ENCODE assay signal across 22 cellular contexts in genomic region chr5:55035480-55035879, GRCh38. TPM values are rescaled to one million over a fixed set of nuclear protein-coding genes. Genes with fewer than 3 reads are reported as not detected.
DNase-seq lines count a peak whose midpoint lies in the region; ATAC-seq, FAIRE-seq and TF ChIP-seq lines count a peak whose summit lies in the region.
"Had no signal": no experiment of that assay in that cellular context is flagged by ENCODE, and none has a peak within 500 bp of the region (broad histone marks: within the 10 kb centered on the region; RNA-seq: fewer than 3 reads in every experiment).

No MANE protein-coding gene starts in this region.

- no peaks in the 10 kb centered on the region for H3K36me3 ChIP-seq in BLaER1

- peak overlapping the region; percentile 25; the same call in 1 of the 2 replicates for H3K27ac ChIP-seq in BLaER1
- H3K27ac ChIP-seq: 22Rv1 had no signal

- no peak overlapping the region for H3K9ac ChIP-seq in BLaER1

- H3K4me1 Mint-ChIP-seq in activated T-helper 1 cell treated with anti-CD3 and anti-CD28 coated beads, Interleukin-12 subunit alpha, Interleukin-12 subunit beta, Interleukin-2, Interleukin-4 antibody, amounts not matched to agents 30 ng/mL and 10 ng/mL and 1 ng/mL, durations not matched to agents 14 hours and 24 hours and 36 hours (ENCODE audit: low read depth) = peaks cover 78% of the 10 kb centered on the region
- H3K4me1 Mint-ChIP-seq in natural killer cell = peaks cover 32 to 43% of the 10 kb centered on the region in 2 donors
- peaks cover 8% of the 10 kb centered on the region for H3K4me1 Mint-ChIP-seq in progenitor cell of endocrine pancreas (ENCODE audit: low read depth)

- peaks cover 10% of the 10 kb centered on the region for H3K9me3 Mint-ChIP-seq in activated T-helper 1 cell treated with anti-CD3 and anti-CD28 coated beads, Interleukin-12 subunit alpha, Interleukin-12 subunit beta, Interleukin-2, Interleukin-4 antibody, amounts not matched to agents 30 ng/mL and 10 ng/mL and 1 ng/mL, durations not matched to agents 14 hours and 24 hours and 36 hours
- no peaks in the 10 kb centered on the region for H3K9me3 Mint-ChIP-seq in natural killer cell
- H3K9me3 Mint-ChIP-seq in progenitor cell of endocrine pancreas (ENCODE audit: low read depth) = no peaks in the 10 kb centered on the region
- H3K9me3 Mint-ChIP-seq: CD4-positive, CD25-positive, alpha-beta regulatory T cell; H9 had no signal

- peak overlapping the region; percentile 79 for H3K4me2 ChIP-seq in BLaER1

- no peaks in the 10 kb centered on the region for H3K27me3 ChIP-seq in BLaER1

- H3K4me3 Mint-ChIP-seq in activated T-helper 1 cell treated with anti-CD3 and anti-CD28 coated beads, Interleukin-12 subunit alpha, Interleukin-12 subunit beta, Interleukin-2, Interleukin-4 antibody, amounts not matched to agents 30 ng/mL and 10 ng/mL and 1 ng/mL, durations not matched to agents 14 hours and 24 hours and 36 hours = peak overlapping the region; percentile 62
- H3K4me3 Mint-ChIP-seq in natural killer cell (no peak overlapping the region), progenitor cell of endocrine pancreas (ENCODE audit: low read depth) (no peak overlapping the region)
- H3K4me3 Mint-ChIP-seq: CD4-positive, CD25-positive, alpha-beta regulatory T cell; H9 had no signal

- H3K4me3 ChIP-seq in BLaER1 = no peak overlapping the region

- TF ChIP-seq CTCF in natural killer cell (IDR thresholded peaks at IDR 0.05) (no peak), progenitor cell of endocrine pancreas (IDR thresholded peaks at IDR 0.05; ENCODE audit: unreplicated experiment) (no peak)

- DNase-seq in NOMO-1 treated with DMSO at 0.1 percent for 48 hours (lab: John Stamatoyannopoulos, UW; ENCODE audit: unreplicated experiment) = peak; percentile 31
- no peak for DNase-seq in NOMO-1 treated with dmso at 0.1 percent for 144 hours (lab: John Stamatoyannopoulos, UW; ENCODE audit: unreplicated experiment)
- no peak for DNase-seq in activated T-helper 1 cell treated with anti-CD3 and anti-CD28 coated beads, Interleukin-12 subunit alpha, Interleukin-12 subunit beta, Interleukin-2, Interleukin-4 antibody, amounts not matched to agents 30 ng/mL and 10 ng/mL and 1 ng/mL, durations not matched to agents 14 hours and 24 hours and 36 hours (ENCODE audit: low spot score)
- no peak for DNase-seq in natural killer cell
- DNase-seq in GM19239 (ENCODE audit: insufficient read length, low spot score) = no peak
- DNase-seq in progenitor cell of endocrine pancreas (ENCODE audit: low spot score, unreplicated experiment) = no peak
- DNase-seq: CD4-positive, CD25-positive, alpha-beta regulatory T cell; DMS153; GDM1; H9; KBM-7; NCI-H1105; NCI-H510A treated with DMSO at 0.1 percent for 48 hours; NCI-H774; PC-3; RPMI8226; SHP77 treated with DMSO at 0.1 percent for 48 hours had no signal

- no peaks in the 10 kb centered on the region for H4K20me1 ChIP-seq in BLaER1

- no peak for FAIRE-seq in GM19239 (lab: Jason Lieb, UNC)
- FAIRE-seq: HepG2 had no signal

- H3K9me3 ChIP-seq in BLaER1 = no peaks in the 10 kb centered on the region

- no peaks in the 10 kb centered on the region for H3K27me3 Mint-ChIP-seq in activated T-helper 1 cell treated with anti-CD3 and anti-CD28 coated beads, Interleukin-12 subunit alpha, Interleukin-12 subunit beta, Interleukin-2, Interleukin-4 antibody, amounts not matched to agents 30 ng/mL and 10 ng/mL and 1 ng/mL, durations not matched to agents 14 hours and 24 hours and 36 hours (ENCODE audit: insufficient read depth)
- H3K27me3 Mint-ChIP-seq in natural killer cell (ENCODE audit: low read depth in 2 of 2) (no peaks in the 10 kb centered on the region), progenitor cell of endocrine pancreas (no peaks in the 10 kb centered on the region)
- H3K27me3 Mint-ChIP-seq: CD4-positive, CD25-positive, alpha-beta regulatory T cell had no signal

- peaks cover 80% of the 10 kb centered on the region for H3K4me1 ChIP-seq in BLaER1

- intact Hi-C loops in activated T-helper 1 cell treated with anti-CD3 and anti-CD28 coated beads, Interleukin-12 subunit alpha, Interleukin-12 subunit beta, Interleukin-2, Interleukin-4 antibody, amounts not matched to agents 30 ng/mL and 10 ng/mL and 1 ng/mL, durations not matched to agents 14 hours and 24 hours and 36 hours (cut with micrococcal nuclease) = loop anchor here (5.0 to 10.0 kb wide), 2 partner anchors 241 to 318 kb away; no protein-coding TSS in a partner anchor
- intact Hi-C loops in natural killer cell (cut with micrococcal nuclease) = loop anchor here (5.0 kb wide), 1 partner anchor 293 kb away; no protein-coding TSS in a partner anchor

- ATAC-seq in natural killer cell (no peak), HG03108 (IDR thresholded peaks at IDR 0.05; ENCODE audit: unreplicated experiment) (no peak)
- ATAC-seq: HepG2, PC-3 had no signal

- H3K36me3 Mint-ChIP-seq in activated T-helper 1 cell treated with anti-CD3 and anti-CD28 coated beads, Interleukin-12 subunit alpha, Interleukin-12 subunit beta, Interleukin-2, Interleukin-4 antibody, amounts not matched to agents 30 ng/mL and 10 ng/mL and 1 ng/mL, durations not matched to agents 14 hours and 24 hours and 36 hours (ENCODE audit: low read depth) = peaks cover 39% of the 10 kb centered on the region
- H3K36me3 Mint-ChIP-seq in natural killer cell = no peaks in the 10 kb centered on the region
- no peaks in the 10 kb centered on the region for H3K36me3 Mint-ChIP-seq in progenitor cell of endocrine pancreas (ENCODE audit: insufficient read depth)
- H3K36me3 Mint-ChIP-seq: CD4-positive, CD25-positive, alpha-beta regulatory T cell had no signal

- peak overlapping the region; percentile 50 for H3K27ac Mint-ChIP-seq in activated T-helper 1 cell treated with anti-CD3 and anti-CD28 coated beads, Interleukin-12 subunit alpha, Interleukin-12 subunit beta, Interleukin-2, Interleukin-4 antibody, amounts not matched to agents 30 ng/mL and 10 ng/mL and 1 ng/mL, durations not matched to agents 14 hours and 24 hours and 36 hours
- H3K27ac Mint-ChIP-seq in natural killer cell (peak overlapping the region; percentile 76), progenitor cell of endocrine pancreas (no peak overlapping the region)
- H3K27ac Mint-ChIP-seq: H9 had no signal

RNA-seq across cellular contexts. Expression of gene GZMK, which starts 11.4 kb away (rescaled TPM):
- total RNA-seq in activated T-helper 1 cell treated with anti-CD3 and anti-CD28 coated beads, Interleukin-12 subunit alpha, Interleukin-12 subunit beta, Interleukin-2, Interleukin-4 antibody, amounts not matched to agents 30 ng/mL and 10 ng/mL and 1 ng/mL, durations not matched to agents 14 hours and 24 hours and 36 hours = 6.2 and 7.0 TPM in 2 replicates
- total RNA-seq in natural killer cell (10 to 100 TPM; 24.5 to 40.9 (median 30.3) TPM), progenitor cell of endocrine pancreas (not detected in 2 replicates)
- total RNA-seq: Daoy, H9, HepG2, PC-3 had no signal

RNA-seq across cellular contexts. Expression of gene ESM1, which starts 50.1 kb away (rescaled TPM):
- total RNA-seq in activated T-helper 1 cell treated with anti-CD3 and anti-CD28 coated beads, Interleukin-12 subunit alpha, Interleukin-12 subunit beta, Interleukin-2, Interleukin-4 antibody, amounts not matched to agents 30 ng/mL and 10 ng/mL and 1 ng/mL, durations not matched to agents 14 hours and 24 hours and 36 hours = not detected in 2 replicates
- total RNA-seq in natural killer cell (1 to 10 TPM in 1 of 3 donors, under 1 TPM in 2; 0.87 to 1.2 (median 0.95) TPM), progenitor cell of endocrine pancreas (not detected in 2 replicates)
- total RNA-seq: H9, HepG2 had no signal
